14 cellular contexts compared by ENCODE assay signal in genomic region chr5:179755022-179755421, GRCh38. TPM values are rescaled to one million over a fixed set of nuclear protein-coding genes. Genes with fewer than 3 reads are reported as not detected.
DNase-seq lines count a peak whose midpoint lies in the region; ATAC-seq and TF ChIP-seq lines count a peak whose summit lies in the region.
"Had no signal": no experiment of that assay in that cellular context is flagged by ENCODE, and none has a peak within 500 bp of the region (broad histone marks: within the 10 kb centered on the region; RNA-seq: fewer than 3 reads in every experiment).

No MANE protein-coding gene starts in this region.

- intact Hi-C loops in activated CD8-positive, alpha-beta T cell treated with anti-CD3 and anti-CD28 coated beads for 36 hours (cut with micrococcal nuclease) = no loop called here
- intact Hi-C loops in left cardiac atrium (cut with DNase I) = loop anchor here in 1 of 2 donors (10.0 kb wide), 1 partner anchor 60 kb away; the partner anchor contains the start of gene CANX

- H3K27me3 ChIP-seq in neural progenitor cell = no peaks in the 10 kb centered on the region
- H3K27me3 ChIP-seq: gastrocnemius medialis had no signal

- no peaks in the 10 kb centered on the region for H3F3A ChIP-seq in neural progenitor cell (ENCODE audit: low read depth)

- no peak overlapping the region for H2AFZ ChIP-seq in neural progenitor cell (replicated peaks)

- H3K9me3 Mint-ChIP-seq in activated CD8-positive, alpha-beta T cell treated with anti-CD3 and anti-CD28 coated beads for 36 hours = no peaks in the 10 kb centered on the region
- H3K9me3 Mint-ChIP-seq in neural progenitor cell = no peaks in the 10 kb centered on the region

- H3K4me1 ChIP-seq in neural progenitor cell = no peaks in the 10 kb centered on the region

- H3K79me2 ChIP-seq in neural progenitor cell (ENCODE audit: low read depth) = peaks cover 100% of the 10 kb centered on the region

- CTCF ChIA-PET in activated CD8-positive, alpha-beta T cell treated with anti-CD3 and anti-CD28 coated beads for 36 hours (lab: Charles Lee) = interaction anchor here (0.7 to 3.5 kb wide), 3 partner anchors 8 to 52 kb away, joined by 3 to 13 read pairs (median 4); no protein-coding TSS in a partner anchor

- peaks cover 98% of the 10 kb centered on the region for H4K20me1 ChIP-seq in neural progenitor cell (ENCODE audit: low read depth)

- no peak overlapping the region for H3K9ac ChIP-seq in neural progenitor cell

- H3K36me3 ChIP-seq in neural progenitor cell = no peaks in the 10 kb centered on the region

- peaks cover 16% of the 10 kb centered on the region for H3K36me3 Mint-ChIP-seq in activated CD8-positive, alpha-beta T cell treated with anti-CD3 and anti-CD28 coated beads for 36 hours (ENCODE audit: low read depth)
- H3K36me3 Mint-ChIP-seq in neural progenitor cell = peaks cover 17% of the 10 kb centered on the region

- no peak overlapping the region for H3K4me3 ChIP-seq in neural progenitor cell
- H3K4me3 ChIP-seq: gastrocnemius medialis had no signal

- POLR2A ChIA-PET in activated CD8-positive, alpha-beta T cell treated with anti-CD3 and anti-CD28 coated beads for 36 hours (lab: Charles Lee) = no interaction called here

- no peak for TF ChIP-seq CTCF in activated CD8-positive, alpha-beta T cell treated with anti-CD3 and anti-CD28 coated beads for 36 hours (IDR thresholded peaks at IDR 0.05)
- TF ChIP-seq CTCF in neural progenitor cell (IDR thresholded peaks at IDR 0.05) = no peak

- no peak overlapping the region for H3K4me3 Mint-ChIP-seq in activated CD8-positive, alpha-beta T cell treated with anti-CD3 and anti-CD28 coated beads for 36 hours
- H3K4me3 Mint-ChIP-seq in neural progenitor cell = no peak overlapping the region

- ATAC-seq in activated CD8-positive, alpha-beta T cell treated with anti-CD3 and anti-CD28 coated beads for 36 hours = no peak
- peak; percentile 41 to 43 for ATAC-seq in left cardiac atrium
- ATAC-seq in HG03095 (IDR thresholded peaks at IDR 0.05; ENCODE audit: unreplicated experiment) = no peak
- no peak for ATAC-seq in GM18519 (IDR thresholded peaks at IDR 0.05; ENCODE audit: low FRiP score, unreplicated experiment)
- ATAC-seq: gastrocnemius medialis had no signal

- H3K27ac Mint-ChIP-seq in activated CD8-positive, alpha-beta T cell treated with anti-CD3 and anti-CD28 coated beads for 36 hours = peak overlapping the region; percentile 47
- H3K27ac Mint-ChIP-seq in neural progenitor cell = peak overlapping the region; percentile 23

- H3K9me3 ChIP-seq in neural progenitor cell (ENCODE audit: low read depth) = no peaks in the 10 kb centered on the region
- H3K9me3 ChIP-seq: gastrocnemius medialis had no signal

- H3K27ac ChIP-seq in neural progenitor cell = no peak overlapping the region
- H3K27ac ChIP-seq: 22Rv1, gastrocnemius medialis had no signal

- DNase-seq in NCI-H2227 treated with DMSO at 0.1 percent for 48 hours (lab: John Stamatoyannopoulos, UW) (peak; percentile 43), NCI-H2227 (lab: John Stamatoyannopoulos, UW; ENCODE audit: unreplicated experiment) (no peak), left cardiac atrium (no peak), neural progenitor cell (ENCODE audit: low spot score) (no peak), mucosa of gallbladder (ENCODE audit: low spot score) (no peak)
- no peak for DNase-seq in activated CD8-positive, alpha-beta T cell treated with anti-CD3 and anti-CD28 coated beads for 36 hours
- DNase-seq: central memory CD4-positive, alpha-beta T cell; DMS79 treated with DMSO at 0.1 percent for 48 hours; gastrocnemius medialis; NCI-H1105 treated with DMSO at 0.1 percent for 48 hours; NCI-H82 had no signal

- H3K4me1 Mint-ChIP-seq in activated CD8-positive, alpha-beta T cell treated with anti-CD3 and anti-CD28 coated beads for 36 hours (ENCODE audit: low read depth) = peaks cover 45% of the 10 kb centered on the region
- peaks cover 22% of the 10 kb centered on the region for H3K4me1 Mint-ChIP-seq in neural progenitor cell

- no peaks in the 10 kb centered on the region for H3K27me3 Mint-ChIP-seq in activated CD8-positive, alpha-beta T cell treated with anti-CD3 and anti-CD28 coated beads for 36 hours
- peaks cover 5% of the 10 kb centered on the region for H3K27me3 Mint-ChIP-seq in neural progenitor cell (ENCODE audit: insufficient read depth, low read depth)

- H3K4me2 ChIP-seq in neural progenitor cell = no peak overlapping the region

RNA-seq across cellular contexts. Expression of gene MAML1, which starts 22.4 kb away (rescaled TPM):
- 10 to 100 TPM; 26.1 to 26.6 TPM for total RNA-seq in activated CD8-positive, alpha-beta T cell treated with anti-CD3 and anti-CD28 coated beads for 36 hours
- total RNA-seq in left cardiac atrium (10 to 100 TPM; 11.9 to 15.3 TPM), neural progenitor cell (ENCODE audit: low replicate concordance) (29.1 and 30.7 TPM in 2 replicates), mucosa of gallbladder (36.6 TPM)

RNA-seq across cellular contexts. Expression of gene LTC4S, which starts 38.8 kb away (rescaled TPM):
- total RNA-seq in activated CD8-positive, alpha-beta T cell treated with anti-CD3 and anti-CD28 coated beads for 36 hours = 1 to 10 TPM in 1 of 2 experiments, not detected in 1; 1.3 TPM
- total RNA-seq in left cardiac atrium (10 to 100 TPM; 13.9 to 16.1 TPM), neural progenitor cell (ENCODE audit: low replicate concordance) (0.81 TPM in 1 of 2 replicates, not detected in the other), mucosa of gallbladder (26.0 TPM)

RNA-seq across cellular contexts. Expression of gene MGAT4B, which starts 51.6 kb away (rescaled TPM):
- total RNA-seq in activated CD8-positive, alpha-beta T cell treated with anti-CD3 and anti-CD28 coated beads for 36 hours = 10 to 100 TPM; 62.8 to 65.9 TPM
- total RNA-seq in left cardiac atrium (10 to 100 TPM; 66.5 to 85.9 TPM), neural progenitor cell (ENCODE audit: low replicate concordance) (32.1 and 52.9 TPM in 2 replicates), mucosa of gallbladder (272 TPM)

RNA-seq across cellular contexts. Expression of gene CANX, which starts 56.3 kb away (rescaled TPM):
- total RNA-seq in activated CD8-positive, alpha-beta T cell treated with anti-CD3 and anti-CD28 coated beads for 36 hours = 100 to 1,000 TPM; 431 to 444 TPM
- total RNA-seq in left cardiac atrium (100 to 1,000 TPM; 446 to 550 TPM), neural progenitor cell (ENCODE audit: low replicate concordance) (301 and 403 TPM in 2 replicates), mucosa of gallbladder (696 TPM)

Comparison
In these comparisons a context has a peak if more than half of its experiments do, and no peak if none do; other contexts are left out.
1. ATAC-seq: peak in left cardiac atrium (2 of 2); none in activated CD8-positive, alpha-beta T cell treated with anti-CD3 and anti-CD28 coated beads for 36 hours (single experiment), HG03095 (single experiment) and GM18519 (single experiment).